In genomic region chr3:152460936-152461335, GRCh38 we compare ENCODE assay signal across 14 cellular contexts.
A peak's percentile ranks its signal among the peaks of the same experiment; 100 is the strongest.
DNase-seq lines count a peak whose midpoint lies in the region; ATAC-seq lines count a peak whose summit lies in the region.
"Had no signal": no experiment of that assay in that cellular context is flagged by ENCODE, and none has a peak within 500 bp of the region (broad histone marks: within the 10 kb centered on the region; RNA-seq: fewer than 3 reads in every experiment).

No MANE protein-coding gene starts in this region.

- H3K9me3 ChIP-seq in T-helper 17 cell (ENCODE audit: control insufficient read depth, low read length, poor library complexity, severe bottlenecking): no peaks in the 10 kb centered on the region
- H3K9me3 ChIP-seq: left lung had no signal

- intact Hi-C loops in activated naive CD4-positive, alpha-beta T cell treated with anti-CD3 and anti-CD28 coated beads for 36 hours (cut with micrococcal nuclease): no loop called here

- peaks cover 34% of the 10 kb centered on the region for H3K36me3 Mint-ChIP-seq in activated naive CD4-positive, alpha-beta T cell treated with anti-CD3 and anti-CD28 coated beads for 36 hours (ENCODE audit: low read depth)
- H3K36me3 Mint-ChIP-seq in T-helper 17 cell (ENCODE audit: low read depth): peaks cover 3% of the 10 kb centered on the region

- no peaks in the 10 kb centered on the region for H3K9me3 Mint-ChIP-seq in activated naive CD4-positive, alpha-beta T cell treated with anti-CD3 and anti-CD28 coated beads for 36 hours
- H3K9me3 Mint-ChIP-seq: endodermal cell had no signal

- H3K27ac Mint-ChIP-seq in activated naive CD4-positive, alpha-beta T cell treated with anti-CD3 and anti-CD28 coated beads for 36 hours: peak overlapping the region; percentile 72
- peak overlapping the region; percentile 27 for H3K27ac Mint-ChIP-seq in T-helper 17 cell
- H3K27ac Mint-ChIP-seq: endodermal cell had no signal

- H3K27me3 Mint-ChIP-seq in activated naive CD4-positive, alpha-beta T cell treated with anti-CD3 and anti-CD28 coated beads for 36 hours (ENCODE audit: low read depth): no peaks in the 10 kb centered on the region
- no peaks in the 10 kb centered on the region for H3K27me3 Mint-ChIP-seq in T-helper 17 cell

- DNase-seq in activated naive CD4-positive, alpha-beta T cell treated with anti-CD3 and anti-CD28 coated beads for 36 hours: no peak
- DNase-seq in activated naive CD4-positive, alpha-beta T cell treated with anti-CD3 and anti-CD28 coated beads, Interleukin-2, amount 50 U/mL, for 16 hours: no peak
- DNase-seq in T-helper 17 cell: no peak
- peak; percentile 35 for DNase-seq in inferior parietal cortex (ENCODE audit: extremely low spot score)
- peak; percentile 69 for DNase-seq in superior temporal gyrus (ENCODE audit: extremely low spot score)
- DNase-seq in glomerular visceral epithelial cell (ENCODE audit: extremely low spot score): no peak
- no peak for DNase-seq in NAMALWA (ENCODE audit: low spot score)
- DNase-seq in middle frontal gyrus (ENCODE audit: extremely low spot score, low spot score): no peak
- DNase-seq: DMS79 treated with DMSO at 0.1 percent for 48 hours; endodermal cell; left lung; NCI-H187 treated with DMSO at 0.1 percent for 48 hours; stimulated activated CD8-positive, alpha-beta memory T cell treated with anti-CD3 and anti-CD28 coated beads, Interleukin-4, amount 100 ng/mL, for 48 hours; T-helper 9 cell had no signal

- no peak overlapping the region for H3K4me3 Mint-ChIP-seq in activated naive CD4-positive, alpha-beta T cell treated with anti-CD3 and anti-CD28 coated beads for 36 hours
- no peak overlapping the region for H3K4me3 Mint-ChIP-seq in T-helper 17 cell
- H3K4me3 Mint-ChIP-seq: endodermal cell had no signal

- peaks cover 24% of the 10 kb centered on the region for H3K4me1 Mint-ChIP-seq in activated naive CD4-positive, alpha-beta T cell treated with anti-CD3 and anti-CD28 coated beads for 36 hours (ENCODE audit: low read depth)
- H3K4me1 Mint-ChIP-seq in T-helper 17 cell: peaks cover 11% of the 10 kb centered on the region

- no peak for ATAC-seq in T-helper 17 cell
- ATAC-seq: left lung had no signal

- CTCF ChIA-PET in activated naive CD4-positive, alpha-beta T cell treated with anti-CD3 and anti-CD28 coated beads for 36 hours (lab: Charles Lee): interaction anchor here (0.7 to 1.0 kb wide), 2 partner anchors 11 to 63 kb away, joined by 4 to 6 read pairs; no protein-coding TSS in a partner anchor

Comparison
In these comparisons a context has a peak if more than half of its experiments do, and no peak if none do; other contexts are left out.
1. DNase-seq: peak in inferior parietal cortex (single experiment) and superior temporal gyrus (single experiment); none in activated naive CD4-positive, alpha-beta T cell treated with anti-CD3 and anti-CD28 coated beads for 36 hours (single experiment), activated naive CD4-positive, alpha-beta T cell treated with anti-CD3 and anti-CD28 coated beads, Interleukin-2, amount 50 U/mL, for 16 hours (single experiment), T-helper 17 cell (0 of 3), glomerular visceral epithelial cell (single experiment), NAMALWA (single experiment) and middle frontal gyrus (single experiment).